Comparison of ENCODE assay signal across 1 cellular context in genomic region chr6:90610291-90610670, GRCh38.
TF ChIP-seq lines count a peak whose summit lies in the region.

No MANE protein-coding gene starts in this region.

TF ChIP-seq in K562, 482 proteins besides CTCF, POLR2A, EP300 and RAD21 (continued from another document):
- no peak for TF ChIP-seq ZNF639 (CRISPR knock-in tag; conservative IDR thresholded peaks at IDR 0.05 in 1 of 2, IDR thresholded peaks at IDR 0.05 in 1 of 2)
- TF ChIP-seq IRF2 (CRISPR knock-in tag; IDR thresholded peaks at IDR 0.05) = no peak
- TF ChIP-seq NFXL1 (CRISPR knock-in tag; IDR thresholded peaks at IDR 0.05) = no peak
- no peak for TF ChIP-seq MTA1 (IDR thresholded peaks at IDR 0.05; ENCODE audit: borderline replicate concordance)
- no peak for TF ChIP-seq SREBF1 (IDR thresholded peaks at IDR 0.05; ENCODE audit: borderline replicate concordance, low read depth, low read length)
- TF ChIP-seq NR2C1 (IDR thresholded peaks at IDR 0.05) = no peak
- no peak for TF ChIP-seq NR2C1 (tag; IDR thresholded peaks at IDR 0.05)
- TF ChIP-seq HNRNPLL (IDR thresholded peaks at IDR 0.05; ENCODE audit: low read depth, low read length, poor library complexity, severe bottlenecking) = no peak
- no peak for TF ChIP-seq POLR2AphosphoS2 (IDR thresholded peaks at IDR 0.05; ENCODE audit: low read length)
- no peak for TF ChIP-seq SMARCE1 (IDR thresholded peaks at IDR 0.05)
